ENCODE assay signal across 13 cellular contexts in the genomic region with DNA sequence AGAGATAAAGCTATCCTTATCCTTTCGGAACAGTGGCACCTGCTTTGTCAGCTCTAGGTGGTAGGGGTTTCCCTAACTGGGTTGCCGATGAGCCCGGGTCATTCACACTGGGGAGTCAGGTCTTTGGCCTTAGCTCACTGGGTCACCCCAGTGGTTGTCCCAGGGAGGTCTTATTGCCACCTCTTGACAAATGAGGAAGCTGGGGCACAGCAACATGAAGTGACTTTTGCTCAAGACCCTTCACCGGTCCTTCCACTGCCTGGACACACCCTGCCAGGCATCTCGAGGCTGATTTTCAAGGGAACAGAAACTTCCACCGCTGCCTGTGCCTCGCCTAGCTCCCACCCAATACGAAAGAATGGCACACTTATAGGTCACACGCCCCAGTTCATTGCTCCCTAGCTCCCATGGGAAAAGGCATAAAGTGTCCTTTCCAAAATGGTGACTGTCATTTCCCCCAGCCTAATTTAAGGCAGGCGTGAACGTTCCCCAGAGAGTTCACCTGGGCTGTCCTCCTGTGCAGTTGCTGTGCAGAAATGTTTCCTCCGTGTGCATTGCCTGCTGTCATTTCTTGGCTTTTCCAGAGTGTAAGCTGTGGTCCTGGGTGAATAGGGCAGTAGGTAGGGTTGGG.
DNase-seq lines count a peak whose midpoint lies in the region; ATAC-seq, FAIRE-seq and TF ChIP-seq lines count a peak whose summit lies in the region.
"Had no signal": no experiment of that assay in that cellular context is flagged by ENCODE, and none has a peak within 500 bp of the region (broad histone marks: within the 10 kb centered on the region; RNA-seq: fewer than 3 reads in every experiment).

No MANE protein-coding gene starts in this region.

- BruUV-seq in GM12878 (replicated peaks; lab: Mats Ljungman, UMichigan) = no TSS peak

- TF ChIP-seq POLR2A in GM12878 (IDR thresholded peaks at IDR 0.05; ENCODE audit: low read depth, low read length) = no peak

- peak in 1 of 2 experiments; percentile 38; a peak in 1 of 4 replicates for TF ChIP-seq EP300 in GM12878 (IDR thresholded peaks at IDR 0.05; ENCODE audit: borderline replicate concordance in 1 of 2, control insufficient read depth in 1 of 2, low read depth in 2 of 2, low read length in 2 of 2)

- DNase-seq in activated naive CD4-positive, alpha-beta T cell treated with anti-CD3 and anti-CD28 coated beads, Interleukin-2, amount 10 ng/mL, durations not matched to agents 7 days and 5 days = no peak
- DNase-seq in activated naive CD4-positive, alpha-beta T cell (lab: John Stamatoyannopoulos, UW) = no peak
- no peak for DNase-seq in GM12878 (ENCODE audit: low read depth, low spot score)
- DNase-seq in stimulated activated naive B cell treated with anti-CD40 and anti-IgM and Interleukin-4, amounts not matched to agents 10 μg/mL and 1 μg/mL and 100 μg/mL, for 72 hours = no peak
- no peak for DNase-seq in stimulated activated CD8-positive, alpha-beta memory T cell treated with anti-CD3 and anti-CD28 coated beads, Interleukin-4, amount 100 ng/mL, for 48 hours
- no peak for DNase-seq in ecto neural progenitor cell (ENCODE audit: low spot score)
- DNase-seq: activated effector memory CD4-positive, alpha-beta T cell treated with Interleukin-2 at 50 U/mL for 16 hours; NCI-H1092; retina; stimulated activated naive CD4-positive, alpha-beta T cell treated with Interleukin-2 at 50 U/mL for 16 hours had no signal

- FAIRE-seq in GM12878 (lab: Jason Lieb, UNC) = no peak

- H3K27ac ChIP-seq in GM12878 (ENCODE audit: control insufficient read depth, insufficient read depth) = peak overlapping the region; percentile 95
- H3K27ac ChIP-seq: C4-2B had no signal

- H3K4me2 ChIP-seq in GM12878 (ENCODE audit: control insufficient read depth, insufficient read depth) = peak overlapping the region; percentile 96

- peak overlapping the region; percentile 83 for H3K9ac ChIP-seq in GM12878 (ENCODE audit: control insufficient read depth, insufficient read depth, low read length)

- peak overlapping the region; percentile 86 for H3K27ac Mint-ChIP-seq in activated naive CD4-positive, alpha-beta T cell treated with anti-CD3 and anti-CD28 coated beads, Interleukin-2, amount 10 ng/mL, durations not matched to agents 7 days and 5 days
- peak overlapping the region in 2 of 3 donors; percentile 58 to 97 for H3K27ac Mint-ChIP-seq in IgD-negative memory B cell
- H3K27ac Mint-ChIP-seq in stimulated activated naive B cell treated with anti-CD40 and anti-IgM and Interleukin-4, amounts not matched to agents 10 μg/mL and 1 μg/mL and 100 μg/mL, for 72 hours = peak overlapping the region; percentile 90

- H3K27me3 Mint-ChIP-seq in activated naive CD4-positive, alpha-beta T cell treated with anti-CD3 and anti-CD28 coated beads, Interleukin-2, amount 10 ng/mL, durations not matched to agents 7 days and 5 days = peaks cover 16% of the 10 kb centered on the region
- peaks cover 9% of the 10 kb centered on the region for H3K27me3 Mint-ChIP-seq in IgD-negative memory B cell
- peaks cover 0 to 4% of the 10 kb centered on the region in 2 donors for H3K27me3 Mint-ChIP-seq in stimulated activated naive B cell treated with anti-CD40 and anti-IgM and Interleukin-4, amounts not matched to agents 10 μg/mL and 1 μg/mL and 100 μg/mL, for 72 hours

- no peaks in the 10 kb centered on the region for H3K36me3 ChIP-seq in GM12878 (ENCODE audit: control insufficient read depth in 2 of 2, insufficient read depth in 2 of 2, low read length in 1 of 2)

- TF ChIP-seq CTCF in GM12878 (IDR thresholded peaks at IDR 0.05 in 2 of 3, conservative IDR thresholded peaks at IDR 0.05 in 1 of 3; ENCODE audit: control insufficient read depth in 2 of 3, extremely low read depth in 1 of 3, insufficient read depth in 1 of 3, low read depth in 3 of 3, low read length in 3 of 3) = peak in 2 of 3 experiments; percentile 12 to 21; a peak in 1 of 6 replicates

- peaks cover 71% of the 10 kb centered on the region for H3K4me1 Mint-ChIP-seq in activated naive CD4-positive, alpha-beta T cell treated with anti-CD3 and anti-CD28 coated beads, Interleukin-2, amount 10 ng/mL, durations not matched to agents 7 days and 5 days
- peaks cover 29 to 35% (median 32%) of the 10 kb centered on the region in 3 donors for H3K4me1 Mint-ChIP-seq in IgD-negative memory B cell
- H3K4me1 Mint-ChIP-seq in stimulated activated naive B cell treated with anti-CD40 and anti-IgM and Interleukin-4, amounts not matched to agents 10 μg/mL and 1 μg/mL and 100 μg/mL, for 72 hours = peaks cover 55 to 70% of the 10 kb centered on the region in 2 donors

- H3K4me3 Mint-ChIP-seq in activated naive CD4-positive, alpha-beta T cell treated with anti-CD3 and anti-CD28 coated beads, Interleukin-2, amount 10 ng/mL, durations not matched to agents 7 days and 5 days = peak overlapping the region; percentile 56
- peak overlapping the region; percentile 30 to 90 (median 79) for H3K4me3 Mint-ChIP-seq in IgD-negative memory B cell
- H3K4me3 Mint-ChIP-seq in stimulated activated naive B cell treated with anti-CD40 and anti-IgM and Interleukin-4, amounts not matched to agents 10 μg/mL and 1 μg/mL and 100 μg/mL, for 72 hours = peak overlapping the region; percentile 68 to 72

- ATAC-seq in GM12878 = peak; percentile 28
- peak; percentile 9 to 28 for ATAC-seq in stimulated activated naive B cell treated with anti-CD40 and anti-IgM and Interleukin-4, amounts not matched to agents 10 μg/mL and 1 μg/mL and 100 μg/mL, for 72 hours (replicated peaks)
- ATAC-seq in GM19023 (IDR thresholded peaks at IDR 0.05; ENCODE audit: unreplicated experiment) = no peak

- H3K36me3 Mint-ChIP-seq in activated naive CD4-positive, alpha-beta T cell treated with anti-CD3 and anti-CD28 coated beads, Interleukin-2, amount 10 ng/mL, durations not matched to agents 7 days and 5 days = peaks cover 3% of the 10 kb centered on the region
- H3K36me3 Mint-ChIP-seq in IgD-negative memory B cell = no peaks in the 10 kb centered on the region
- no peaks in the 10 kb centered on the region for H3K36me3 Mint-ChIP-seq in stimulated activated naive B cell treated with anti-CD40 and anti-IgM and Interleukin-4, amounts not matched to agents 10 μg/mL and 1 μg/mL and 100 μg/mL, for 72 hours

- POLR2A ChIA-PET in GM12878 (lab: Charles Lee) = interaction anchor here (0.6 to 10.2 kb wide), 11 partner anchors 10 to 416 kb away, joined by 3 to 245 read pairs (median 12); a partner anchor contains a TSS

- no peak overlapping the region for H2AFZ ChIP-seq in GM12878 (ENCODE audit: control insufficient read depth, low read depth, low read length)

- intact Hi-C loops in GM12878 (cut with micrococcal nuclease; ENCODE audit: unreplicated experiment) = loop anchor here (1.0 to 10.0 kb wide), 4 partner anchors 10 to 233 kb away; no protein-coding TSS in a partner anchor

- RAD21 ChIA-PET in GM12878 (lab: Charles Lee; ENCODE audit: unreplicated experiment) = interaction anchor here (0.8 to 10.4 kb wide), 16 partner anchors 10 to 181 kb away, joined by 3 to 360 read pairs (median 5); a partner anchor contains a TSS

- no peaks in the 10 kb centered on the region for H3K9me3 ChIP-seq in GM12878 (replicated peaks; ENCODE audit: control insufficient read depth, insufficient read depth, low read length)

- TF ChIP-seq RAD21 in GM12878 (IDR thresholded peaks at IDR 0.05; ENCODE audit: insufficient read depth, low read depth, low read length) = no peak

- peaks cover 2% of the 10 kb centered on the region for H3K9me3 Mint-ChIP-seq in activated naive CD4-positive, alpha-beta T cell treated with anti-CD3 and anti-CD28 coated beads, Interleukin-2, amount 10 ng/mL, durations not matched to agents 7 days and 5 days
- H3K9me3 Mint-ChIP-seq in IgD-negative memory B cell = no peaks in the 10 kb centered on the region
- H3K9me3 Mint-ChIP-seq in stimulated activated naive B cell treated with anti-CD40 and anti-IgM and Interleukin-4, amounts not matched to agents 10 μg/mL and 1 μg/mL and 100 μg/mL, for 72 hours = peaks cover 0 to 2% of the 10 kb centered on the region in 2 donors

- WGBS in GM12878 (ENCODE audit: insufficient coverage, insufficient replicate concordance, low lambda C conversion rate, missing lambda C conversion rate) = 30% methylated on average over 12 of the region's 12 CpGs

- peaks cover 56% of the 10 kb centered on the region for H3K4me1 ChIP-seq in GM12878 (ENCODE audit: control insufficient read depth, insufficient read depth, low read length)

- peak overlapping the region; percentile 56 for H3K4me3 ChIP-seq in GM12878

- H4K20me1 ChIP-seq in GM12878 (ENCODE audit: control insufficient read depth, insufficient read depth) = no peaks in the 10 kb centered on the region

- H3K27me3 ChIP-seq in GM12878 (replicated peaks in 1 of 2; ENCODE audit: control insufficient read depth in 2 of 2, insufficient read depth in 2 of 2, low read length in 1 of 2) = no peaks in the 10 kb centered on the region

- H3K79me2 ChIP-seq in GM12878 (ENCODE audit: control insufficient read depth, insufficient read depth, low read length) = peaks cover 13% of the 10 kb centered on the region

- CTCF ChIA-PET in activated naive CD4-positive, alpha-beta T cell treated with anti-CD3 and anti-CD28 coated beads, Interleukin-2, amount 10 ng/mL, durations not matched to agents 7 days and 5 days (lab: Charles Lee) = interaction anchor here (0.7 to 6.0 kb wide), 10 partner anchors 10 to 159 kb away, joined by 3 to 25 read pairs (median 3); no protein-coding TSS in a partner anchor
- CTCF ChIA-PET in GM12878 (lab: Yijun Ruan, JAX) = interaction anchor here (0.8 to 9.7 kb wide), 11 partner anchors 10 to 156 kb away, joined by 3 to 256 read pairs (median 11); a partner anchor contains a TSS

- in situ Hi-C loops in GM12878 (cut with MboI) = no loop called here

- SMC1A ChIA-PET in GM12878 (lab: Charles Lee; ENCODE audit: uncharacterized antibody, unreplicated experiment) = interaction anchor here (0.8 to 13.3 kb wide), 17 partner anchors 10 to 157 kb away, joined by 3 to 395 read pairs (median 8); a partner anchor contains a TSS
